ENCODE assay signal across 8 cellular contexts in genomic region chr10:106711313-106711906, GRCh38.
A peak's percentile ranks its signal among the peaks of the same experiment; 100 is the strongest.
DNase-seq lines count a peak whose midpoint lies in the region; ATAC-seq and TF ChIP-seq lines count a peak whose summit lies in the region.

No MANE protein-coding gene starts in this region.

- no peaks in the 10 kb centered on the region for H3K4me1 ChIP-seq in foreskin keratinocyte

- no peak overlapping the region for H3K27ac ChIP-seq in foreskin keratinocyte

- ATAC-seq in GM21529 (IDR thresholded peaks at IDR 0.05; ENCODE audit: unreplicated experiment) (peak; percentile 81), foreskin keratinocyte (no peak)

- no peaks in the 10 kb centered on the region for H3K27me3 ChIP-seq in foreskin keratinocyte

- TF ChIP-seq CTCF in foreskin keratinocyte (conservative IDR thresholded peaks at IDR 0.05) = peak; percentile 59

- DNase-seq in SIG-M5 treated with dmso at 0.1 percent for 504 hours (lab: John Stamatoyannopoulos, UW; ENCODE audit: unreplicated experiment) (peak; percentile 9), SIG-M5 (lab: John Stamatoyannopoulos, UW) (no peak), HT-29 (ENCODE audit: low spot score) (peak; percentile 69), UCSD-AML1 (lab: John Stamatoyannopoulos, UW; ENCODE audit: unreplicated experiment) (peak; percentile 55), foreskin keratinocyte (no peak), retina (peak; percentile 16), NCI-H774 (lab: John Stamatoyannopoulos, UW) (no peak)

Comparison
In these comparisons a context has a peak if more than half of its experiments do, and no peak if none do; other contexts are left out.
1. DNase-seq: peak in SIG-M5 treated with dmso at 0.1 percent for 504 hours (single experiment), HT-29 (single experiment), UCSD-AML1 (single experiment) and retina (single experiment); none in SIG-M5 (single experiment), foreskin keratinocyte (0 of 2) and NCI-H774 (single experiment).